1 cellular context compared by ENCODE assay signal in the genomic region with DNA sequence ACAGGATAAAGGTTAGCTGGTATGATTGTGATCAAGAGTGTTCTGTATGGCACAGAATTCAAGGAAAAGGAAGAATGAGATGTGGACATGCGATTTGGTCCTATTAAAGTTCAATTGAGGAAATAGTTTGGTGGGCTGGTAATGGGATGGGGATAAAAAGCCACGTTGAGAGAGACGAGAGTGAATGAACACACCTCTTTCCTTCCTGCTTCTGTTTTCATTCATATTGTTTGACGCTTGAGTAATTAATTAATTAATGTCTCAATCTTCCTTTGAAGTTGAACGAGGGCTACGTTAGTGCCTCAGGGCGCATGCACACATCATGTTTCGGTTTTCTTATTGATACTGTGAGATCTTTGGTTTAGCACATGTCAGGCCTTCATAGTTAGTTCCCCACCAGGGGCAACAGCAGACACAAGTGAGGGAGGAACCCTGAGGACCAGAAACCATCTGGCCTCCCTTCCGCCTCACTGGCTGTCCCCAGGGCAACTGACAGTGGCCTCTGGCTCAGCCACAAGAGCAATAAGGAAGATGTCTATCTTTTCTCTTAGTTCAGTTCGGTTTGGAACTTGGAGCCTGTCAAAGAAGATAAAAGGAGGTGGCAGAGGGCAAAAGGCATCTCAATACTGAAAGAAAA.
TF ChIP-seq lines count a peak whose summit lies in the region.

No MANE protein-coding gene starts in this region.

TF ChIP-seq in GM12878, 131 proteins besides CTCF, POLR2A, EP300 and RAD21 (continued from another document):
- TF ChIP-seq, protein P1, sequence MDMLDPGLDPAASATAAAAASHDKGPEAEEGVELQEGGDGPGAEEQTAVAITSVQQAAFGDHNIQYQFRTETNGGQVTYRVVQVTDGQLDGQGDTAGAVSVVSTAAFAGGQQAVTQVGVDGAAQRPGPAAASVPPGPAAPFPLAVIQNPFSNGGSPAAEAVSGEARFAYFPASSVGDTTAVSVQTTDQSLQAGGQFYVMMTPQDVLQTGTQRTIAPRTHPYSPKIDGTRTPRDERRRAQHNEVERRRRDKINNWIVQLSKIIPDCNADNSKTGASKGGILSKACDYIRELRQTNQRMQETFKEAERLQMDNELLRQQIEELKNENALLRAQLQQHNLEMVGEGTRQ (IDR thresholded peaks at IDR 0.05; ENCODE audit: borderline replicate concordance, low read depth, low read length) = no peak
- no peak for TF ChIP-seq MTA2 (IDR thresholded peaks at IDR 0.05; ENCODE audit: low read depth)
- TF ChIP-seq NR2C1 (IDR thresholded peaks at IDR 0.05) = no peak
- TF ChIP-seq, protein P2, sequence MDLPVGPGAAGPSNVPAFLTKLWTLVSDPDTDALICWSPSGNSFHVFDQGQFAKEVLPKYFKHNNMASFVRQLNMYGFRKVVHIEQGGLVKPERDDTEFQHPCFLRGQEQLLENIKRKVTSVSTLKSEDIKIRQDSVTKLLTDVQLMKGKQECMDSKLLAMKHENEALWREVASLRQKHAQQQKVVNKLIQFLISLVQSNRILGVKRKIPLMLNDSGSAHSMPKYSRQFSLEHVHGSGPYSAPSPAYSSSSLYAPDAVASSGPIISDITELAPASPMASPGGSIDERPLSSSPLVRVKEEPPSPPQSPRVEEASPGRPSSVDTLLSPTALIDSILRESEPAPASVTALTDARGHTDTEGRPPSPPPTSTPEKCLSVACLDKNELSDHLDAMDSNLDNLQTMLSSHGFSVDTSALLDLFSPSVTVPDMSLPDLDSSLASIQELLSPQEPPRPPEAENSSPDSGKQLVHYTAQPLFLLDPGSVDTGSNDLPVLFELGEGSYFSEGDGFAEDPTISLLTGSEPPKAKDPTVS (IDR thresholded peaks at IDR 0.05; ENCODE audit: low read depth, low read length) = no peak
- no peak for TF ChIP-seq RELA (IDR thresholded peaks at IDR 0.05; ENCODE audit: borderline replicate concordance, partially characterized antibody)
- TF ChIP-seq CBX5 (IDR thresholded peaks at IDR 0.05; ENCODE audit: low read depth) = no peak
- TF ChIP-seq KAT2A (conservative IDR thresholded peaks at IDR 0.05; ENCODE audit: control insufficient read depth, low read depth, low read length) = no peak
- no peak for TF ChIP-seq KLF5 (IDR thresholded peaks at IDR 0.05; ENCODE audit: partially characterized antibody)
- TF ChIP-seq MEF2B (IDR thresholded peaks at IDR 0.05; ENCODE audit: partially characterized antibody, poor library complexity, severe bottlenecking) = peak; percentile 17
- no peak for TF ChIP-seq MXI1 (IDR thresholded peaks at IDR 0.05; ENCODE audit: low read depth, low read length)
- TF ChIP-seq ZNF384 (IDR thresholded peaks at IDR 0.05; ENCODE audit: borderline replicate concordance, low read depth, low read length) = no peak
- no peak for TF ChIP-seq YBX1 (IDR thresholded peaks at IDR 0.05)
- no peak for TF ChIP-seq SMAD1 (IDR thresholded peaks at IDR 0.05; ENCODE audit: low read depth, partially characterized antibody)
- 0 out of 2 replicates have a peak, but pooled peaks have one; percentile 24 for TF ChIP-seq FOXK2 (IDR thresholded peaks at IDR 0.05)
